In genomic region chr10:78713659-78714058, GRCh38 we compare ENCODE assay signal across 1 cellular context.
TF ChIP-seq lines count a peak whose summit lies in the region.

No MANE protein-coding gene starts in this region.

TF ChIP-seq in neural cell, 6 proteins besides CTCF, POLR2A, EP300 and RAD21 (continued from another document):
- TF ChIP-seq REST (IDR thresholded peaks at IDR 0.05; ENCODE audit: borderline replicate concordance) (no peak), POLR2AphosphoS5 (IDR thresholded peaks at IDR 0.05) (no peak), EZH2 (IDR thresholded peaks at IDR 0.05; ENCODE audit: borderline replicate concordance, insufficient read depth, low read length, poor library complexity, severe bottlenecking) (no peak)
